In genomic region chr2:74834806-74835755, GRCh38 we compare ENCODE assay signal across 1 cellular context.
TF ChIP-seq lines count a peak whose summit lies in the region.

No MANE protein-coding gene starts in this region.

TF ChIP-seq in HepG2, 621 proteins besides CTCF, POLR2A, EP300 and RAD21 (continued from another document and continues in another):
- TF ChIP-seq ZBTB43 (CRISPR knock-in tag; conservative IDR thresholded peaks at IDR 0.05) = no peak
- TF ChIP-seq CEBPB (IDR thresholded peaks at IDR 0.05; ENCODE audit: borderline replicate concordance, low read depth, low read length) = no peak
- no peak for TF ChIP-seq NR2F1 (CRISPR knock-in tag; IDR thresholded peaks at IDR 0.05)
- TF ChIP-seq ZBTB39 (CRISPR knock-in tag; IDR thresholded peaks at IDR 0.05) = peak; percentile 92
- TF ChIP-seq CENPBD1 (CRISPR knock-in tag; IDR thresholded peaks at IDR 0.05; ENCODE audit: borderline replicate concordance, low read depth) = no peak
- peak; percentile 81; the same call in 1 of the 2 replicates for TF ChIP-seq ZSCAN25 (CRISPR knock-in tag; IDR thresholded peaks at IDR 0.05)
- TF ChIP-seq ZNF607 (CRISPR knock-in tag; IDR thresholded peaks at IDR 0.05; ENCODE audit: borderline replicate concordance) = peak; percentile 69; the same call in 1 of the 2 replicates
- TF ChIP-seq ZMAT3 (CRISPR knock-in tag; conservative IDR thresholded peaks at IDR 0.05) = no peak
- TF ChIP-seq ZNF674 (CRISPR knock-in tag; IDR thresholded peaks at IDR 0.05; ENCODE audit: low read depth) = 0 out of 2 replicates have a peak, but pooled peaks have one; percentile 70
- no peak for TF ChIP-seq SUZ12 (IDR thresholded peaks at IDR 0.05; ENCODE audit: low read depth, low read length)
- TF ChIP-seq MED8 (CRISPR knock-in tag; IDR thresholded peaks at IDR 0.05; ENCODE audit: insufficient replicate concordance) = peak; percentile 37
- TF ChIP-seq ZNF644 (CRISPR knock-in tag; IDR thresholded peaks at IDR 0.05; ENCODE audit: low read depth) = no peak
- peak; percentile 95 for TF ChIP-seq PRDM10 (CRISPR knock-in tag; IDR thresholded peaks at IDR 0.05; ENCODE audit: low read depth)
- no peak for TF ChIP-seq SP1 (IDR thresholded peaks at IDR 0.05)
- TF ChIP-seq SP1 (CRISPR knock-in tag; IDR thresholded peaks at IDR 0.05) = no peak
- no peak for TF ChIP-seq ZNF367 (CRISPR knock-in tag; IDR thresholded peaks at IDR 0.05; ENCODE audit: borderline replicate concordance)
- TF ChIP-seq THAP7 (CRISPR knock-in tag; IDR thresholded peaks at IDR 0.05) = no peak
- no peak for TF ChIP-seq ZNF124 (CRISPR knock-in tag; IDR thresholded peaks at IDR 0.05)
- peak; percentile 83; the same call in 1 of the 2 replicates for TF ChIP-seq KLF6 (CRISPR knock-in tag; IDR thresholded peaks at IDR 0.05)
- TF ChIP-seq MNT (IDR thresholded peaks at IDR 0.05) = peak; percentile 86
- no peak for TF ChIP-seq NR3C1 (CRISPR knock-in tag; IDR thresholded peaks at IDR 0.05)
- TF ChIP-seq ZNF275 (CRISPR knock-in tag; IDR thresholded peaks at IDR 0.05; ENCODE audit: borderline replicate concordance) = peak; percentile 76; the same call in 1 of the 2 replicates
- peak; percentile 56; the same call in 1 of the 2 replicates for TF ChIP-seq ARHGAP35 (CRISPR knock-in tag; IDR thresholded peaks at IDR 0.05; ENCODE audit: borderline replicate concordance)
- peak; percentile 80 for TF ChIP-seq ATF7-NPFF (CRISPR knock-in tag; IDR thresholded peaks at IDR 0.05; ENCODE audit: low read depth)
- TF ChIP-seq ZNF414 (CRISPR knock-in tag; IDR thresholded peaks at IDR 0.05) = 0 out of 2 replicates have a peak, but pooled peaks have one; percentile 47
- TF ChIP-seq PREB (CRISPR knock-in tag; IDR thresholded peaks at IDR 0.05) = peak; percentile 91
- TF ChIP-seq MAF1 (CRISPR knock-in tag; IDR thresholded peaks at IDR 0.05; ENCODE audit: borderline replicate concordance) = peak; percentile 58; the same call in 1 of the 2 replicates
- 0 out of 2 replicates have a peak, but pooled peaks have one; percentile 29 for TF ChIP-seq PAXIP1 (CRISPR knock-in tag; conservative IDR thresholded peaks at IDR 0.05)
- TF ChIP-seq TERF1 (CRISPR knock-in tag; IDR thresholded peaks at IDR 0.05) = no peak
- peak; percentile 42; the same call in 1 of the 2 replicates for TF ChIP-seq SP4 (CRISPR knock-in tag; IDR thresholded peaks at IDR 0.05)
- no peak; the same call in 1 of the 2 replicates for TF ChIP-seq BATF2 (CRISPR knock-in tag; IDR thresholded peaks at IDR 0.05)
- TF ChIP-seq ARNT2 (CRISPR knock-in tag; IDR thresholded peaks at IDR 0.05; ENCODE audit: low read depth) = peak; percentile 39; the same call in 1 of the 2 replicates
- no peak for TF ChIP-seq ETS1 (CRISPR knock-in tag; IDR thresholded peaks at IDR 0.05)
- no peak for TF ChIP-seq HNF4G (IDR thresholded peaks at IDR 0.05; ENCODE audit: borderline replicate concordance, low read depth, low read length)
- no peak; the same call in 1 of the 2 replicates for TF ChIP-seq HNF4G (CRISPR knock-in tag; IDR thresholded peaks at IDR 0.05; ENCODE audit: borderline replicate concordance, low read depth)
- peak; percentile 67 for TF ChIP-seq ZNF501 (CRISPR knock-in tag; IDR thresholded peaks at IDR 0.05)
- TF ChIP-seq RBAK (CRISPR knock-in tag; IDR thresholded peaks at IDR 0.05) = no peak
- TF ChIP-seq SRSF9 (IDR thresholded peaks at IDR 0.05; ENCODE audit: borderline replicate concordance, insufficient read depth, low read depth, low read length, poor library complexity, severe bottlenecking) = no peak
- no peak for TF ChIP-seq ZNF530 (CRISPR knock-in tag; IDR thresholded peaks at IDR 0.05; ENCODE audit: low read depth)
